In the genomic region with DNA sequence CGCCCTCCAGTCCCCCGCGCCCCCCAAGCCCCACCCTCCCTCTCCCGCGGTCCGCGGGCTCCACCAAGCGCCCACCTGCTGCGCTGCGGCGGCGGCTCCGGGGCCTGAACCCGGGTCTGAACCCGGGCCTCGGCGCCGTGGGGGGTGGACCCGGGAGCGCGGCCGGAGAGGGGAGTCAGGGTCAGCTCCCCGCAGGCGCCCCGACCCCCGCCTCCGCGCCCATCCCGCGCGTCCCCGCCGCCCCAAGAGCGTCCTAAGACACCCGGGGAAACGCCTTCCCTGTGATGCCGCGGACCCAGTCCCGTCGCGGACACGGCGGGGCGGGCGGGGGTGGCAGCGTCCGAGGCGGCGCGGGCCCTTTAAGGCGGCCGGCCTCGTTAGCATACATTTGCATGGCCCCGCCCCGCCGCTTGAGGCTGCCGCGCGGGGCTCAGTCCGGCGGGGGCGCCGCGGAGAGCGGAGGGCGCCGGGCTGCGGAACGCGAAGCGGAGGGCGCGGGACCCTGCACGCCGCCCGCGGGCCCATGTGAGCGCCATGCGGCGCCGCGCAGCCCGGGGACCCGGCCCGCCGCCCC, we compare ENCODE assay signal across 1 cellular context.
TF ChIP-seq lines count a peak whose summit lies in the region.

A gene (plus strand): TSS at position 433 of the 574 bp plus-strand sequence. CDS start 102 bp downstream, at position 535.

TF ChIP-seq in K562, 482 proteins besides CTCF, POLR2A, EP300 and RAD21 (continued from another document):
- TF ChIP-seq, protein P1, sequence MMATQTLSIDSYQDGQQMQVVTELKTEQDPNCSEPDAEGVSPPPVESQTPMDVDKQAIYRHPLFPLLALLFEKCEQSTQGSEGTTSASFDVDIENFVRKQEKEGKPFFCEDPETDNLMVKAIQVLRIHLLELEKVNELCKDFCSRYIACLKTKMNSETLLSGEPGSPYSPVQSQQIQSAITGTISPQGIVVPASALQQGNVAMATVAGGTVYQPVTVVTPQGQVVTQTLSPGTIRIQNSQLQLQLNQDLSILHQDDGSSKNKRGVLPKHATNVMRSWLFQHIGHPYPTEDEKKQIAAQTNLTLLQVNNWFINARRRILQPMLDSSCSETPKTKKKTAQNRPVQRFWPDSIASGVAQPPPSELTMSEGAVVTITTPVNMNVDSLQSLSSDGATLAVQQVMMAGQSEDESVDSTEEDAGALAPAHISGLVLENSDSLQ (IDR thresholded peaks at IDR 0.05), result no peak
- TF ChIP-seq, protein P2, sequence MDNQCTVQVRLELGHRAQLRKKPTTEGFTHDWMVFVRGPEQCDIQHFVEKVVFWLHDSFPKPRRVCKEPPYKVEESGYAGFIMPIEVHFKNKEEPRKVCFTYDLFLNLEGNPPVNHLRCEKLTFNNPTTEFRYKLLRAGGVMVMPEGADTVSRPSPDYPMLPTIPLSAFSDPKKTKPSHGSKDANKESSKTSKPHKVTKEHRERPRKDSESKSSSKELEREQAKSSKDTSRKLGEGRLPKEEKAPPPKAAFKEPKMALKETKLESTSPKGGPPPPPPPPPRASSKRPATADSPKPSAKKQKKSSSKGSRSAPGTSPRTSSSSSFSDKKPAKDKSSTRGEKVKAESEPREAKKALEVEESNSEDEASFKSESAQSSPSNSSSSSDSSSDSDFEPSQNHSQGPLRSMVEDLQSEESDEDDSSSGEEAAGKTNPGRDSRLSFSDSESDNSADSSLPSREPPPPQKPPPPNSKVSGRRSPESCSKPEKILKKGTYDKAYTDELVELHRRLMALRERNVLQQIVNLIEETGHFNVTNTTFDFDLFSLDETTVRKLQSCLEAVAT (IDR thresholded peaks at IDR 0.05), result no peak
- TF ChIP-seq CAMTA2 (CRISPR knock-in tag; conservative IDR thresholded peaks at IDR 0.05) (no peak), CBFB (CRISPR knock-in tag; IDR thresholded peaks at IDR 0.05) (no peak), FOS (IDR thresholded peaks at IDR 0.05; ENCODE audit: extremely low read depth, insufficient read length) (no peak), ZNF263 (CRISPR knock-in tag; IDR thresholded peaks at IDR 0.05; ENCODE audit: borderline replicate concordance) (no peak), SPI1 (IDR thresholded peaks at IDR 0.05; ENCODE audit: borderline replicate concordance, low read depth, low read length) (no peak), MYC (IDR thresholded peaks at IDR 0.05; ENCODE audit: low read depth, low read length) (peak; percentile 32; the same call in 1 of the 2 replicates), MYC (CRISPR knock-in tag; IDR thresholded peaks at IDR 0.05; ENCODE audit: borderline replicate concordance, low read depth) (no peak), ZNF444 (CRISPR knock-in tag; IDR thresholded peaks at IDR 0.05) (no peak), ELF4 (CRISPR knock-in tag; IDR thresholded peaks at IDR 0.05) (no peak), TCF7L2 (IDR thresholded peaks at IDR 0.05; ENCODE audit: low read depth, low read length) (no peak), NFE2 (IDR thresholded peaks at IDR 0.05; ENCODE audit: low read depth) (no peak), ZNF764 (CRISPR knock-in tag; IDR thresholded peaks at IDR 0.05; ENCODE audit: low read depth) (no peak), KAT2B (IDR thresholded peaks at IDR 0.05; ENCODE audit: low read depth, low read length) (no peak), STAG1 (CRISPR knock-in tag; IDR thresholded peaks at IDR 0.05; ENCODE audit: borderline replicate concordance) (no peak), U2AF1 (optimal IDR thresholded peaks at IDR 0.05; ENCODE audit: low read depth, low read length) (no peak), SP2 (IDR thresholded peaks at IDR 0.05; ENCODE audit: extremely low read depth, low read depth, low read length, poor library complexity, severe bottlenecking) (no peak), MCM5 (IDR thresholded peaks at IDR 0.05; ENCODE audit: low read depth) (no peak), BRD9 (IDR thresholded peaks at IDR 0.05; ENCODE audit: low read depth, partially characterized antibody) (no peak), CC2D1A (IDR thresholded peaks at IDR 0.05) (no peak), SMARCA4 (IDR thresholded peaks at IDR 0.05) (no peak)
- TF ChIP-seq, protein P3, sequence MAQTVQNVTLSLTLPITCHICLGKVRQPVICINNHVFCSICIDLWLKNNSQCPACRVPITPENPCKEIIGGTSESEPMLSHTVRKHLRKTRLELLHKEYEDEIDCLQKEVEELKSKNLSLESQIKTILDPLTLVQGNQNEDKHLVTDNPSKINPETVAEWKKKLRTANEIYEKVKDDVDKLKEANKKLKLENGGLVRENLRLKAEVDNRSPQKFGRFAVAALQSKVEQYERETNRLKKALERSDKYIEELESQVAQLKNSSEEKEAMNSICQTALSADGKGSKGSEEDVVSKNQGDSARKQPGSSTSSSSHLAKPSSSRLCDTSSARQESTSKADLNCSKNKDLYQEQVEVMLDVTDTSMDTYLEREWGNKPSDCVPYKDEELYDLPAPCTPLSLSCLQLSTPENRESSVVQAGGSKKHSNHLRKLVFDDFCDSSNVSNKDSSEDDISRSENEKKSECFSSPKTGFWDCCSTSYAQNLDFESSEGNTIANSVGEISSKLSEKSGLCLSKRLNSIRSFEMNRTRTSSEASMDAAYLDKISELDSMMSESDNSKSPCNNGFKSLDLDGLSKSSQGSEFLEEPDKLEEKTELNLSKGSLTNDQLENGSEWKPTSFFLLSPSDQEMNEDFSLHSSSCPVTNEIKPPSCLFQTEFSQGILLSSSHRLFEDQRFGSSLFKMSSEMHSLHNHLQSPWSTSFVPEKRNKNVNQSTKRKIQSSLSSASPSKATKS (CRISPR knock-in tag; IDR thresholded peaks at IDR 0.05), result no peak
- TF ChIP-seq, protein P4, sequence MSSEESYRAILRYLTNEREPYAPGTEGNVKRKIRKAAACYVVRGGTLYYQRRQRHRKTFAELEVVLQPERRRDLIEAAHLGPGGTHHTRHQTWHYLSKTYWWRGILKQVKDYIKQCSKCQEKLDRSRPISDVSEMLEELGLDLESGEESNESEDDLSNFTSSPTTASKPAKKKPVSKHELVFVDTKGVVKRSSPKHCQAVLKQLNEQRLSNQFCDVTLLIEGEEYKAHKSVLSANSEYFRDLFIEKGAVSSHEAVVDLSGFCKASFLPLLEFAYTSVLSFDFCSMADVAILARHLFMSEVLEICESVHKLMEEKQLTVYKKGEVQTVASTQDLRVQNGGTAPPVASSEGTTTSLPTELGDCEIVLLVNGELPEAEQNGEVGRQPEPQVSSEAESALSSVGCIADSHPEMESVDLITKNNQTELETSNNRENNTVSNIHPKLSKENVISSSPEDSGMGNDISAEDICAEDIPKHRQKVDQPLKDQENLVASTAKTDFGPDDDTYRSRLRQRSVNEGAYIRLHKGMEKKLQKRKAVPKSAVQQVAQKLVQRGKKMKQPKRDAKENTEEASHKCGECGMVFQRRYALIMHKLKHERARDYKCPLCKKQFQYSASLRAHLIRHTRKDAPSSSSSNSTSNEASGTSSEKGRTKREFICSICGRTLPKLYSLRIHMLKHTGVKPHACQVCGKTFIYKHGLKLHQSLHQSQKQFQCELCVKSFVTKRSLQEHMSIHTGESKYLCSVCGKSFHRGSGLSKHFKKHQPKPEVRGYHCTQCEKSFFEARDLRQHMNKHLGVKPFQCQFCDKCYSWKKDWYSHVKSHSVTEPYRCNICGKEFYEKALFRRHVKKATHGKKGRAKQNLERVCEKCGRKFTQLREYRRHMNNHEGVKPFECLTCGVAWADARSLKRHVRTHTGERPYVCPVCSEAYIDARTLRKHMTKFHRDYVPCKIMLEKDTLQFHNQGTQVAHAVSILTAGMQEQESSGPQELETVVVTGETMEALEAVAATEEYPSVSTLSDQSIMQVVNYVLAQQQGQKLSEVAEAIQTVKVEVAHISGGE (CRISPR knock-in tag; IDR thresholded peaks at IDR 0.05), result no peak
- TF ChIP-seq, protein P5, sequence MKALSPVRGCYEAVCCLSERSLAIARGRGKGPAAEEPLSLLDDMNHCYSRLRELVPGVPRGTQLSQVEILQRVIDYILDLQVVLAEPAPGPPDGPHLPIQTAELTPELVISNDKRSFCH (CRISPR knock-in tag; IDR thresholded peaks at IDR 0.05), result no peak
- TF ChIP-seq, protein P5 (tag; IDR thresholded peaks at IDR 0.05), result no peak
- TF ChIP-seq, protein P6, sequence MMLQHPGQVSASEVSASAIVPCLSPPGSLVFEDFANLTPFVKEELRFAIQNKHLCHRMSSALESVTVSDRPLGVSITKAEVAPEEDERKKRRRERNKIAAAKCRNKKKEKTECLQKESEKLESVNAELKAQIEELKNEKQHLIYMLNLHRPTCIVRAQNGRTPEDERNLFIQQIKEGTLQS (IDR thresholded peaks at IDR 0.05), result no peak
- TF ChIP-seq, protein P6 (CRISPR knock-in tag; conservative IDR thresholded peaks at IDR 0.05), result no peak
- TF ChIP-seq, protein P7, sequence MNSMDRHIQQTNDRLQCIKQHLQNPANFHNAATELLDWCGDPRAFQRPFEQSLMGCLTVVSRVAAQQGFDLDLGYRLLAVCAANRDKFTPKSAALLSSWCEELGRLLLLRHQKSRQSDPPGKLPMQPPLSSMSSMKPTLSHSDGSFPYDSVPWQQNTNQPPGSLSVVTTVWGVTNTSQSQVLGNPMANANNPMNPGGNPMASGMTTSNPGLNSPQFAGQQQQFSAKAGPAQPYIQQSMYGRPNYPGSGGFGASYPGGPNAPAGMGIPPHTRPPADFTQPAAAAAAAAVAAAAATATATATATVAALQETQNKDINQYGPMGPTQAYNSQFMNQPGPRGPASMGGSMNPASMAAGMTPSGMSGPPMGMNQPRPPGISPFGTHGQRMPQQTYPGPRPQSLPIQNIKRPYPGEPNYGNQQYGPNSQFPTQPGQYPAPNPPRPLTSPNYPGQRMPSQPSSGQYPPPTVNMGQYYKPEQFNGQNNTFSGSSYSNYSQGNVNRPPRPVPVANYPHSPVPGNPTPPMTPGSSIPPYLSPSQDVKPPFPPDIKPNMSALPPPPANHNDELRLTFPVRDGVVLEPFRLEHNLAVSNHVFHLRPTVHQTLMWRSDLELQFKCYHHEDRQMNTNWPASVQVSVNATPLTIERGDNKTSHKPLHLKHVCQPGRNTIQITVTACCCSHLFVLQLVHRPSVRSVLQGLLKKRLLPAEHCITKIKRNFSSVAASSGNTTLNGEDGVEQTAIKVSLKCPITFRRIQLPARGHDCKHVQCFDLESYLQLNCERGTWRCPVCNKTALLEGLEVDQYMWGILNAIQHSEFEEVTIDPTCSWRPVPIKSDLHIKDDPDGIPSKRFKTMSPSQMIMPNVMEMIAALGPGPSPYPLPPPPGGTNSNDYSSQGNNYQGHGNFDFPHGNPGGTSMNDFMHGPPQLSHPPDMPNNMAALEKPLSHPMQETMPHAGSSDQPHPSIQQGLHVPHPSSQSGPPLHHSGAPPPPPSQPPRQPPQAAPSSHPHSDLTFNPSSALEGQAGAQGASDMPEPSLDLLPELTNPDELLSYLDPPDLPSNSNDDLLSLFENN (IDR thresholded peaks at IDR 0.05; ENCODE audit: low read depth in 2 of 2, low read length in 2 of 2), result no peak
- TF ChIP-seq, protein P8, sequence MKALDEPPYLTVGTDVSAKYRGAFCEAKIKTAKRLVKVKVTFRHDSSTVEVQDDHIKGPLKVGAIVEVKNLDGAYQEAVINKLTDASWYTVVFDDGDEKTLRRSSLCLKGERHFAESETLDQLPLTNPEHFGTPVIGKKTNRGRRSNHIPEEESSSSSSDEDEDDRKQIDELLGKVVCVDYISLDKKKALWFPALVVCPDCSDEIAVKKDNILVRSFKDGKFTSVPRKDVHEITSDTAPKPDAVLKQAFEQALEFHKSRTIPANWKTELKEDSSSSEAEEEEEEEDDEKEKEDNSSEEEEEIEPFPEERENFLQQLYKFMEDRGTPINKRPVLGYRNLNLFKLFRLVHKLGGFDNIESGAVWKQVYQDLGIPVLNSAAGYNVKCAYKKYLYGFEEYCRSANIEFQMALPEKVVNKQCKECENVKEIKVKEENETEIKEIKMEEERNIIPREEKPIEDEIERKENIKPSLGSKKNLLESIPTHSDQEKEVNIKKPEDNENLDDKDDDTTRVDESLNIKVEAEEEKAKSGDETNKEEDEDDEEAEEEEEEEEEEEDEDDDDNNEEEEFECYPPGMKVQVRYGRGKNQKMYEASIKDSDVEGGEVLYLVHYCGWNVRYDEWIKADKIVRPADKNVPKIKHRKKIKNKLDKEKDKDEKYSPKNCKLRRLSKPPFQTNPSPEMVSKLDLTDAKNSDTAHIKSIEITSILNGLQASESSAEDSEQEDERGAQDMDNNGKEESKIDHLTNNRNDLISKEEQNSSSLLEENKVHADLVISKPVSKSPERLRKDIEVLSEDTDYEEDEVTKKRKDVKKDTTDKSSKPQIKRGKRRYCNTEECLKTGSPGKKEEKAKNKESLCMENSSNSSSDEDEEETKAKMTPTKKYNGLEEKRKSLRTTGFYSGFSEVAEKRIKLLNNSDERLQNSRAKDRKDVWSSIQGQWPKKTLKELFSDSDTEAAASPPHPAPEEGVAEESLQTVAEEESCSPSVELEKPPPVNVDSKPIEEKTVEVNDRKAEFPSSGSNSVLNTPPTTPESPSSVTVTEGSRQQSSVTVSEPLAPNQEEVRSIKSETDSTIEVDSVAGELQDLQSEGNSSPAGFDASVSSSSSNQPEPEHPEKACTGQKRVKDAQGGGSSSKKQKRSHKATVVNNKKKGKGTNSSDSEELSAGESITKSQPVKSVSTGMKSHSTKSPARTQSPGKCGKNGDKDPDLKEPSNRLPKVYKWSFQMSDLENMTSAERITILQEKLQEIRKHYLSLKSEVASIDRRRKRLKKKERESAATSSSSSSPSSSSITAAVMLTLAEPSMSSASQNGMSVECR (CRISPR knock-in tag; IDR thresholded peaks at IDR 0.05), result no peak
